ENCODE assay signal across 1 cellular context in the genomic region with DNA sequence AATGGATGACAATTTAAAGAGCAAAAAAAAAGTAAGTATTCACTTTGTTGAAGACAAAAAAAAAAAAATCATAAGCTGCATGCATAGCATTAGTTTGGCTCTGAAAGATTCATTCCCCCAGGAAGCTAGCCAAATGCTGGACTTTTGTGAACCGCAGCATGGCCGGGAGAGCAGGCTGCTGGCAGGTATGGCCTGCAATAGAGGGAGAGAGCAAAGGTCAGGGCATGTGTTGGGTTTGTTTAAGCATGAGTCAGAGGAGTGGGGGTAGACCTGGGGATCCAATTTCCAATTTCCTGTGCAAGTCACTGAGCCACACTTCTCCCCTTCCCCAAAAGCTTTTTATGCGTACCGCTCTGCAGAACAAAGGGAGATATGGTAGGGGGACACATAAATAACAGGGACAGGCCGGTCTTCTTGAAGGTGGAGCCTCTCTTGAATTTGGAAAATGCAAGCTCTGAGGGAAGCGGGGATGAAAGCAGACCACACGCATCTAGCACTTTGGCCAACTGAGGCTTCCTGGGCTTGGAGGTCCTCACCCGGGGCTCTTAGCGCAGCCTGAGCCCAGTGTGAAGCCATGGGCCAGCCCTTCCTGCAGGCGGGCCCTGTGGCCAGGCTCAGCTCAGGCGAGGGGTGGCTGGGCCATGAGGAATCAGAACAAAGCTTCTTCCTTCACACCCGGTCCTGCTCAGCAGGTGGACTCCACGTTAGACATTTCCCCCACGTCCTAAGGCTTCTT.
TF ChIP-seq lines count a peak whose summit lies in the region.

No MANE protein-coding gene starts in this region.

TF ChIP-seq in K562, 482 proteins besides CTCF, POLR2A, EP300 and RAD21 (continued from another document and continues in another):
- TF ChIP-seq CTBP1 (IDR thresholded peaks at IDR 0.05; ENCODE audit: borderline replicate concordance) (peak; percentile 68), KLF13 (tag; IDR thresholded peaks at IDR 0.05; ENCODE audit: borderline replicate concordance, low read depth) (no peak), KDM2B (CRISPR knock-in tag; IDR thresholded peaks at IDR 0.05) (no peak), MCM5 (IDR thresholded peaks at IDR 0.05; ENCODE audit: low read depth) (no peak), MAZ (CRISPR knock-in tag; conservative IDR thresholded peaks at IDR 0.05 in 1 of 2, IDR thresholded peaks at IDR 0.05 in 1 of 2) (peak in 1 of 2 experiments; percentile 17; a peak in 3 of 4 replicates), HNRNPH1 (optimal IDR thresholded peaks at IDR 0.05; ENCODE audit: low read depth, low read length) (no peak), ZBTB7A (IDR thresholded peaks at IDR 0.05; ENCODE audit: borderline replicate concordance, control insufficient read depth, low read depth, low read length) (no peak; the same call in 1 of the 2 replicates), PPARD (CRISPR knock-in tag; IDR thresholded peaks at IDR 0.05) (no peak), FOXP1 (CRISPR knock-in tag; IDR thresholded peaks at IDR 0.05) (no peak), ILK (tag; IDR thresholded peaks at IDR 0.05; ENCODE audit: borderline replicate concordance, low read depth) (no peak), MECOM (CRISPR knock-in tag; IDR thresholded peaks at IDR 0.05) (no peak), NONO (IDR thresholded peaks at IDR 0.05; ENCODE audit: low read depth in 2 of 2, low read length in 1 of 2) (no peak), RHOXF2B (CRISPR knock-in tag; conservative IDR thresholded peaks at IDR 0.05) (no peak), CEBPB (tag; IDR thresholded peaks at IDR 0.05) (no peak), NFE2 (IDR thresholded peaks at IDR 0.05; ENCODE audit: low read depth) (peak; percentile 73), BMI1 (IDR thresholded peaks at IDR 0.05; ENCODE audit: low read length) (no peak), NFATC3 (IDR thresholded peaks at IDR 0.05) (peak; percentile 63; the same call in 1 of the 2 replicates)
- TF ChIP-seq, protein P1, sequence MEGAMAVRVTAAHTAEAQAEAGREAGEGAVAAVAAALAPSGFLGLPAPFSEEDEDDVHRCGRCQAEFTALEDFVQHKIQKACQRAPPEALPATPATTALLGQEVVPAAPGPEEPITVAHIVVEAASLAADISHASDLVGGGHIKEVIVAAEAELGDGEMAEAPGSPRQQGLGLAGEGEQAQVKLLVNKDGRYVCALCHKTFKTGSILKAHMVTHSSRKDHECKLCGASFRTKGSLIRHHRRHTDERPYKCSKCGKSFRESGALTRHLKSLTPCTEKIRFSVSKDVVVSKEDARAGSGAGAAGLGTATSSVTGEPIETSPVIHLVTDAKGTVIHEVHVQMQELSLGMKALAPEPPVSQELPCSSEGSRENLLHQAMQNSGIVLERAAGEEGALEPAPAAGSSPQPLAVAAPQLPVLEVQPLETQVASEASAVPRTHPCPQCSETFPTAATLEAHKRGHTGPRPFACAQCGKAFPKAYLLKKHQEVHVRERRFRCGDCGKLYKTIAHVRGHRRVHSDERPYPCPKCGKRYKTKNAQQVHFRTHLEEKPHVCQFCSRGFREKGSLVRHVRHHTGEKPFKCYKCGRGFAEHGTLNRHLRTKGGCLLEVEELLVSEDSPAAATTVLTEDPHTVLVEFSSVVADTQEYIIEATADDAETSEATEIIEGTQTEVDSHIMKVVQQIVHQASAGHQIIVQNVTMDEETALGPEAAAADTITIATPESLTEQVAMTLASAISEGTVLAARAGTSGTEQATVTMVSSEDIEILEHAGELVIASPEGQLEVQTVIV (CRISPR knock-in tag; IDR thresholded peaks at IDR 0.05; ENCODE audit: borderline replicate concordance) = no peak
- TF ChIP-seq, protein P2, sequence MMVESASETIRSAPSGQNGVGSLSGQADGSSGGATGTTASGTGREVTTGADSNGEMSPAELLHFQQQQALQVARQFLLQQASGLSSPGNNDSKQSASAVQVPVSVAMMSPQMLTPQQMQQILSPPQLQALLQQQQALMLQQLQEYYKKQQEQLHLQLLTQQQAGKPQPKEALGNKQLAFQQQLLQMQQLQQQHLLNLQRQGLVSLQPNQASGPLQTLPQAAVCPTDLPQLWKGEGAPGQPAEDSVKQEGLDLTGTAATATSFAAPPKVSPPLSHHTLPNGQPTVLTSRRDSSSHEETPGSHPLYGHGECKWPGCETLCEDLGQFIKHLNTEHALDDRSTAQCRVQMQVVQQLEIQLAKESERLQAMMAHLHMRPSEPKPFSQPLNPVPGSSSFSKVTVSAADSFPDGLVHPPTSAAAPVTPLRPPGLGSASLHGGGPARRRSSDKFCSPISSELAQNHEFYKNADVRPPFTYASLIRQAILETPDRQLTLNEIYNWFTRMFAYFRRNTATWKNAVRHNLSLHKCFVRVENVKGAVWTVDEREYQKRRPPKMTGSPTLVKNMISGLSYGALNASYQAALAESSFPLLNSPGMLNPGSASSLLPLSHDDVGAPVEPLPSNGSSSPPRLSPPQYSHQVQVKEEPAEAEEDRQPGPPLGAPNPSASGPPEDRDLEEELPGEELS (CRISPR knock-in tag; IDR thresholded peaks at IDR 0.05; ENCODE audit: borderline replicate concordance) = no peak
- TF ChIP-seq, protein P3, sequence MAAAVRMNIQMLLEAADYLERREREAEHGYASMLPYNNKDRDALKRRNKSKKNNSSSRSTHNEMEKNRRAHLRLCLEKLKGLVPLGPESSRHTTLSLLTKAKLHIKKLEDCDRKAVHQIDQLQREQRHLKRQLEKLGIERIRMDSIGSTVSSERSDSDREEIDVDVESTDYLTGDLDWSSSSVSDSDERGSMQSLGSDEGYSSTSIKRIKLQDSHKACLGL (CRISPR knock-in tag; IDR thresholded peaks at IDR 0.05; ENCODE audit: borderline replicate concordance, poor library complexity, severe bottlenecking) = no peak
- TF ChIP-seq, protein P4, sequence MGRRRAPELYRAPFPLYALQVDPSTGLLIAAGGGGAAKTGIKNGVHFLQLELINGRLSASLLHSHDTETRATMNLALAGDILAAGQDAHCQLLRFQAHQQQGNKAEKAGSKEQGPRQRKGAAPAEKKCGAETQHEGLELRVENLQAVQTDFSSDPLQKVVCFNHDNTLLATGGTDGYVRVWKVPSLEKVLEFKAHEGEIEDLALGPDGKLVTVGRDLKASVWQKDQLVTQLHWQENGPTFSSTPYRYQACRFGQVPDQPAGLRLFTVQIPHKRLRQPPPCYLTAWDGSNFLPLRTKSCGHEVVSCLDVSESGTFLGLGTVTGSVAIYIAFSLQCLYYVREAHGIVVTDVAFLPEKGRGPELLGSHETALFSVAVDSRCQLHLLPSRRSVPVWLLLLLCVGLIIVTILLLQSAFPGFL (CRISPR knock-in tag; IDR thresholded peaks at IDR 0.05) = no peak
- TF ChIP-seq, protein P5, sequence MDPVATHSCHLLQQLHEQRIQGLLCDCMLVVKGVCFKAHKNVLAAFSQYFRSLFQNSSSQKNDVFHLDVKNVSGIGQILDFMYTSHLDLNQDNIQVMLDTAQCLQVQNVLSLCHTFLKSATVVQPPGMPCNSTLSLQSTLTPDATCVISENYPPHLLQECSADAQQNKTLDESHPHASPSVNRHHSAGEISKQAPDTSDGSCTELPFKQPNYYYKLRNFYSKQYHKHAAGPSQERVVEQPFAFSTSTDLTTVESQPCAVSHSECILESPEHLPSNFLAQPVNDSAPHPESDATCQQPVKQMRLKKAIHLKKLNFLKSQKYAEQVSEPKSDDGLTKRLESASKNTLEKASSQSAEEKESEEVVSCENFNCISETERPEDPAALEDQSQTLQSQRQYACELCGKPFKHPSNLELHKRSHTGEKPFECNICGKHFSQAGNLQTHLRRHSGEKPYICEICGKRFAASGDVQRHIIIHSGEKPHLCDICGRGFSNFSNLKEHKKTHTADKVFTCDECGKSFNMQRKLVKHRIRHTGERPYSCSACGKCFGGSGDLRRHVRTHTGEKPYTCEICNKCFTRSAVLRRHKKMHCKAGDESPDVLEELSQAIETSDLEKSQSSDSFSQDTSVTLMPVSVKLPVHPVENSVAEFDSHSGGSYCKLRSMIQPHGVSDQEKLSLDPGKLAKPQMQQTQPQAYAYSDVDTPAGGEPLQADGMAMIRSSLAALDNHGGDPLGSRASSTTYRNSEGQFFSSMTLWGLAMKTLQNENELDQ (CRISPR knock-in tag; IDR thresholded peaks at IDR 0.05; ENCODE audit: borderline replicate concordance) = no peak
- TF ChIP-seq, protein P6, sequence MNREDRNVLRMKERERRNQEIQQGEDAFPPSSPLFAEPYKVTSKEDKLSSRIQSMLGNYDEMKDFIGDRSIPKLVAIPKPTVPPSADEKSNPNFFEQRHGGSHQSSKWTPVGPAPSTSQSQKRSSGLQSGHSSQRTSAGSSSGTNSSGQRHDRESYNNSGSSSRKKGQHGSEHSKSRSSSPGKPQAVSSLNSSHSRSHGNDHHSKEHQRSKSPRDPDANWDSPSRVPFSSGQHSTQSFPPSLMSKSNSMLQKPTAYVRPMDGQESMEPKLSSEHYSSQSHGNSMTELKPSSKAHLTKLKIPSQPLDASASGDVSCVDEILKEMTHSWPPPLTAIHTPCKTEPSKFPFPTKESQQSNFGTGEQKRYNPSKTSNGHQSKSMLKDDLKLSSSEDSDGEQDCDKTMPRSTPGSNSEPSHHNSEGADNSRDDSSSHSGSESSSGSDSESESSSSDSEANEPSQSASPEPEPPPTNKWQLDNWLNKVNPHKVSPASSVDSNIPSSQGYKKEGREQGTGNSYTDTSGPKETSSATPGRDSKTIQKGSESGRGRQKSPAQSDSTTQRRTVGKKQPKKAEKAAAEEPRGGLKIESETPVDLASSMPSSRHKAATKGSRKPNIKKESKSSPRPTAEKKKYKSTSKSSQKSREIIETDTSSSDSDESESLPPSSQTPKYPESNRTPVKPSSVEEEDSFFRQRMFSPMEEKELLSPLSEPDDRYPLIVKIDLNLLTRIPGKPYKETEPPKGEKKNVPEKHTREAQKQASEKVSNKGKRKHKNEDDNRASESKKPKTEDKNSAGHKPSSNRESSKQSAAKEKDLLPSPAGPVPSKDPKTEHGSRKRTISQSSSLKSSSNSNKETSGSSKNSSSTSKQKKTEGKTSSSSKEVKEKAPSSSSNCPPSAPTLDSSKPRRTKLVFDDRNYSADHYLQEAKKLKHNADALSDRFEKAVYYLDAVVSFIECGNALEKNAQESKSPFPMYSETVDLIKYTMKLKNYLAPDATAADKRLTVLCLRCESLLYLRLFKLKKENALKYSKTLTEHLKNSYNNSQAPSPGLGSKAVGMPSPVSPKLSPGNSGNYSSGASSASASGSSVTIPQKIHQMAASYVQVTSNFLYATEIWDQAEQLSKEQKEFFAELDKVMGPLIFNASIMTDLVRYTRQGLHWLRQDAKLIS (CRISPR knock-in tag; IDR thresholded peaks at IDR 0.05) = no peak
- TF ChIP-seq, protein P7, sequence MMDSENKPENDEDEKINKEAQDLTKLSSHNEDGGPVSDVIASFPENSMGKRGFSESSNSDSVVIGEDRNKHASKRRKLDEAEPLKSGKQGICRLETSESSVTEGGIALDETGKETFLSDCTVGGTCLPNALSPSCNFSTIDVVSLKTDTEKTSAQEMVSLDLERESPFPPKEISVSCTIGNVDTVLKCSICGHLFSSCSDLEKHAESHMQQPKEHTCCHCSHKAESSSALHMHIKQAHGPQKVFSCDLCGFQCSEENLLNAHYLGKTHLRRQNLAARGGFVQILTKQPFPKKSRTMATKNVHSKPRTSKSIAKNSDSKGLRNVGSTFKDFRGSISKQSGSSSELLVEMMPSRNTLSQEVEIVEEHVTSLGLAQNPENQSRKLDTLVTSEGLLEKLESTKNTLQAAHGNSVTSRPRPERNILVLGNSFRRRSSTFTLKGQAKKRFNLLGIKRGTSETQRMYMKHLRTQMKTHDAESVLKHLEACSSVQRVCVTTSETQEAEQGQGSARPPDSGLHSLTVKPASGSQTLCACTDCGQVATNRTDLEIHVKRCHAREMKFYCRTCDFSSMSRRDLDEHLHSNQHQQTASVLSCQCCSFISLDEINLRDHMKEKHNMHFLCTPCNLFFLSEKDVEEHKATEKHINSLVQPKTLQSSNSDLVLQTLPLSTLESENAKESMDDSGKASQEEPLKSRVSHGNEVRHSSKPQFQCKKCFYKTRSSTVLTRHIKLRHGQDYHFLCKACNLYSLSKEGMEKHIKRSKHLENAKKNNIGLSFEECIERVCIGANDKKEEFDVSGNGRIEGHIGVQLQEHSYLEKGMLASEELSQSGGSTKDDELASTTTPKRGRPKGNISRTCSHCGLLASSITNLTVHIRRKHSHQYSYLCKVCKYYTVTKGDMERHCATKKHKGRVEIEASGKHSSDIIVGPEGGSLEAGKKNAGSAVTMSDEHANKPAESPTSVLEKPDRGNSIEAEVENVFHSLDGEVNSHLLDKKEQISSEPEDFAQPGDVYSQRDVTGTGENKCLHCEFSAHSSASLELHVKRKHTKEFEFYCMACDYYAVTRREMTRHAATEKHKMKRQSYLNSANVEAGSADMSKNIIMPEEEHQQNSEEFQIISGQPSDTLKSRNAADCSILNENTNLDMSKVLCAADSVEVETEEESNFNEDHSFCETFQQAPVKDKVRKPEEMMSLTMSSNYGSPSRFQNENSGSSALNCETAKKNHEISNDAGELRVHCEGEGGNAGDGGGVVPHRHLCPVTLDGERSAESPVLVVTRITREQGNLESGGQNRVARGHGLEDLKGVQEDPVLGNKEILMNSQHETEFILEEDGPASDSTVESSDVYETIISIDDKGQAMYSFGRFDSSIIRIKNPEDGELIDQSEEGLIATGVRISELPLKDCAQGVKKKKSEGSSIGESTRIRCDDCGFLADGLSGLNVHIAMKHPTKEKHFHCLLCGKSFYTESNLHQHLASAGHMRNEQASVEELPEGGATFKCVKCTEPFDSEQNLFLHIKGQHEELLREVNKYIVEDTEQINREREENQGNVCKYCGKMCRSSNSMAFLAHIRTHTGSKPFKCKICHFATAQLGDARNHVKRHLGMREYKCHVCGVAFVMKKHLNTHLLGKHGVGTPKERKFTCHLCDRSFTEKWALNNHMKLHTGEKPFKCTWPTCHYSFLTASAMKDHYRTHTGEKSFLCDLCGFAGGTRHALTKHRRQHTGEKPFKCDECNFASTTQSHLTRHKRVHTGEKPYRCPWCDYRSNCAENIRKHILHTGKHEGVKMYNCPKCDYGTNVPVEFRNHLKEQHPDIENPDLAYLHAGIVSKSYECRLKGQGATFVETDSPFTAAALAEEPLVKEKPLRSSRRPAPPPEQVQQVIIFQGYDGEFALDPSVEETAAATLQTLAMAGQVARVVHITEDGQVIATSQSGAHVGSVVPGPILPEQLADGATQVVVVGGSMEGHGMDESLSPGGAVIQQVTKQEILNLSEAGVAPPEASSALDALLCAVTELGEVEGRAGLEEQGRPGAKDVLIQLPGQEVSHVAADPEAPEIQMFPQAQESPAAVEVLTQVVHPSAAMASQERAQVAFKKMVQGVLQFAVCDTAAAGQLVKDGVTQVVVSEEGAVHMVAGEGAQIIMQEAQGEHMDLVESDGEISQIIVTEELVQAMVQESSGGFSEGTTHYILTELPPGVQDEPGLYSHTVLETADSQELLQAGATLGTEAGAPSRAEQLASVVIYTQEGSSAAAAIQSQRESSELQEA (IDR thresholded peaks at IDR 0.05; ENCODE audit: low read depth) = no peak
